Comparison of ENCODE assay signal across 32 cellular contexts in the genomic region with DNA sequence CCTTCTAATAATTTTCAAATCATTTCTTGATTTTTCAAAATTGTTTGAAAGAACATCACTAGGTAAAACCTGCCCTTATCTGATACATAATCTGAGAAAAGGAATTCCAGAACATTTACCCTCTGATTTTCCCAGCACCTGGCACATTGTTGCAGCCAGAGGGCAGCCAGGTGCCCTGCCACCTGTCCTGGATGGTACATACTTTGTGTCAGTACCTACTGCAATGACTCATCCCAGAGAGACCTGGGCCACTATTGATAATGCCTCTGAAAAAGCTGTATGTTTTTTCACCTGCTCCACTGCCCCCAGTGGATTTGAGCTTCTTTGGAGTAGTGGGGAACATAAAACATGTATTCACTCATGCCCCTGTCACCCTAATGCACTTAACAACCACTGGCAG.
DNase-seq lines count a peak whose midpoint lies in the region; ATAC-seq, FAIRE-seq and TF ChIP-seq lines count a peak whose summit lies in the region.
"Had no signal": no experiment of that assay in that cellular context is flagged by ENCODE, and none has a peak within 500 bp of the region (broad histone marks: within the 10 kb centered on the region; RNA-seq: fewer than 3 reads in every experiment).

No MANE protein-coding gene starts in this region.

- no peaks in the 10 kb centered on the region for H3K9me3 ChIP-seq in mammary epithelial cell (replicated peaks; ENCODE audit: insufficient read depth, low read length)
- no peaks in the 10 kb centered on the region for H3K9me3 ChIP-seq in H1 (ENCODE audit: insufficient read depth in 2 of 2, low read depth in 1 of 2, low read length in 1 of 2)
- H3K9me3 ChIP-seq: colonic mucosa, heart left ventricle, lower lobe of right lung, tibial nerve had no signal

- H3K27ac ChIP-seq in mammary epithelial cell (ENCODE audit: insufficient read depth, low read depth, low read length) (no peak overlapping the region), H1 (ENCODE audit: low read depth, low read length) (no peak overlapping the region)
- H3K27ac ChIP-seq: colonic mucosa, heart left ventricle, lower lobe of right lung, parathyroid adenoma, tibial nerve had no signal

- TF ChIP-seq POLR2A in H1 (IDR thresholded peaks at IDR 0.05; ENCODE audit: control extremely low read depth in 1 of 2, low read depth in 2 of 2, low read length in 2 of 2), result no peak

- no peak overlapping the region for H2BK20ac ChIP-seq in H1 (ENCODE audit: low read length)

- no peak overlapping the region for H2BK12ac ChIP-seq in H1 (ENCODE audit: low read depth, low read length)

- no peak overlapping the region for H3K18ac ChIP-seq in H1 (ENCODE audit: extremely low read depth, low read length)

- H3K79me2 ChIP-seq in mammary epithelial cell (ENCODE audit: insufficient read depth, low read length) (no peaks in the 10 kb centered on the region), H1 (ENCODE audit: control insufficient read depth in 1 of 2, insufficient read depth in 2 of 2, low read length in 2 of 2) (no peaks in the 10 kb centered on the region)
- H3K79me2 ChIP-seq: parathyroid adenoma had no signal

- H3K27ac Mint-ChIP-seq in MCF 10A (ENCODE audit: low read depth, unreplicated experiment) (no peak overlapping the region), chondrocyte (ENCODE audit: unreplicated experiment) (no peak overlapping the region)
- no peak overlapping the region for H3K27ac Mint-ChIP-seq in activated T-helper 17 cell treated with anti-CD3 and anti-CD28 coated beads, Interleukin-2, amount 50 U/mL, for 72 hours
- H3K27ac Mint-ChIP-seq: activated CD8-positive, alpha-beta T cell treated with anti-CD3 and anti-CD28 coated beads, Interleukin-2, amount 10 ng/mL, durations not matched to agents 7 days and 5 days; activated naive CD8-positive, alpha-beta T cell; B cell; effector memory CD8-positive, alpha-beta T cell had no signal

- no peak overlapping the region for H2AK5ac ChIP-seq in H1 (ENCODE audit: low read depth, low read length)

- H4K5ac ChIP-seq in H1 (ENCODE audit: insufficient read length, low read depth, low read length), result no peak overlapping the region

- POLR2A ChIA-PET in MCF 10A (lab: Yijun Ruan, JAX), result no interaction called here
- POLR2A ChIA-PET in H1 (lab: Charles Lee; ENCODE audit: partially characterized antibody), result no interaction called here

- no peak overlapping the region for H3K4ac ChIP-seq in H1 (replicated peaks; ENCODE audit: insufficient read length, low read depth, low read length)

- intact Hi-C loops in MCF 10A (cut with micrococcal nuclease) (no loop called here), mammary epithelial cell (cut with micrococcal nuclease) (loop anchor here (1.0 kb wide), 2 partner anchors 297 to 1113 kb away; no protein-coding TSS in a partner anchor)

- H3K23ac ChIP-seq in H1 (ENCODE audit: insufficient read length), result no peak overlapping the region

- peak; percentile 38 to 51; a peak in 3 of 4 replicates for TF ChIP-seq RAD21 in H1 (IDR thresholded peaks at IDR 0.05 in 1 of 2, conservative IDR thresholded peaks at IDR 0.05 in 1 of 2; ENCODE audit: low read depth in 2 of 2, low read length in 2 of 2)

- H4K20me1 ChIP-seq in mammary epithelial cell (ENCODE audit: insufficient read depth, low read length) (no peaks in the 10 kb centered on the region), H1 (replicated peaks in 1 of 2; ENCODE audit: control insufficient read depth in 1 of 2, insufficient read depth in 2 of 2, low read length in 2 of 2) (no peaks in the 10 kb centered on the region)

- H2BK120ac ChIP-seq in H1 (replicated peaks; ENCODE audit: low read depth, low read length), result no peak overlapping the region

- H3K4me3 Mint-ChIP-seq in MCF 10A (ENCODE audit: unreplicated experiment), result no peak overlapping the region
- H3K4me3 Mint-ChIP-seq in chondrocyte (ENCODE audit: unreplicated experiment), result no peak overlapping the region
- no peak overlapping the region for H3K4me3 Mint-ChIP-seq in activated T-helper 17 cell treated with anti-CD3 and anti-CD28 coated beads, Interleukin-2, amount 50 U/mL, for 72 hours
- H3K4me3 Mint-ChIP-seq: activated CD8-positive, alpha-beta T cell treated with anti-CD3 and anti-CD28 coated beads, Interleukin-2, amount 10 ng/mL, durations not matched to agents 7 days and 5 days; activated naive CD8-positive, alpha-beta T cell; B cell; effector memory CD8-positive, alpha-beta T cell; neural crest cell had no signal

- H4K91ac ChIP-seq in H1 (replicated peaks; ENCODE audit: insufficient read length, low read length), result no peak overlapping the region

- H2BK15ac ChIP-seq in H1 (ENCODE audit: low read length), result no peak overlapping the region

- no peak overlapping the region for H2BK5ac ChIP-seq in H1 (ENCODE audit: low read depth, low read length)

- DNase-seq in MCF 10A (ENCODE audit: unreplicated experiment), result peak; percentile 10
- DNase-seq in mammary epithelial cell, result no peak
- DNase-seq in NCI-H748 treated with DMSO at 0.1 percent for 48 hours (lab: John Stamatoyannopoulos, UW), result peak; percentile 7
- no peak for DNase-seq in H1 (ENCODE audit: low read depth in 1 of 2, low spot score in 2 of 2)
- no peak for DNase-seq in NCI-H1694 (lab: John Stamatoyannopoulos, UW)
- no peak for DNase-seq in chondrocyte (ENCODE audit: low spot score)
- DNase-seq: activated CD8-positive, alpha-beta T cell treated with anti-CD3 and anti-CD28 coated beads, Interleukin-2, amount 10 ng/mL, durations not matched to agents 7 days and 5 days; activated effector memory CD4-positive, alpha-beta T cell treated with Interleukin-2 at 50 U/mL for 16 hours; activated T-cell treated with anti-CD3 and anti-CD28 coated beads for 4 hours; anterior cingulate cortex; colonic mucosa; DMS79; effector memory CD8-positive, alpha-beta T cell; foreskin fibroblast; GF-D8; heart left ventricle; KBM-7; lower lobe of right lung; NCI-H1694 treated with DMSO at 0.1 percent for 48 hours; NCI-H2227 treated with DMSO at 0.1 percent for 48 hours; stimulated activated CD4-positive, alpha-beta T cell treated with anti-CD3 and anti-CD28 coated beads, Interleukin-1b, Interleukin-23, amount 100 ng/mL, for 48 hours had no signal

- no peak overlapping the region for H3K56ac ChIP-seq in H1 (replicated peaks; ENCODE audit: insufficient read length, low read depth, low read length)

- H3K9ac ChIP-seq in mammary epithelial cell (ENCODE audit: insufficient read depth, low read length) (no peak overlapping the region), H1 (replicated peaks in 1 of 4; ENCODE audit: extremely low read depth in 1 of 4, low read depth in 3 of 4, low read length in 3 of 4) (no peak overlapping the region)
- H3K9ac ChIP-seq: parathyroid adenoma had no signal

- dilution Hi-C loops in mammary epithelial cell (cut with HindIII; ENCODE audit: low sequenced_read_pairs), result no loop called here

- TF ChIP-seq EP300 in H1 (IDR thresholded peaks at IDR 0.05; ENCODE audit: borderline replicate concordance in 1 of 2, low read depth in 2 of 2, low read length in 2 of 2), result no peak

- no peaks in the 10 kb centered on the region for H3K79me1 ChIP-seq in H1 (ENCODE audit: low read depth, low read length)

- H4K8ac ChIP-seq in H1 (ENCODE audit: extremely low read depth, insufficient read depth, low read length), result no peak overlapping the region

- in situ Hi-C loops in mammary epithelial cell (cut with MboI; ENCODE audit: low sequenced_read_pairs in 2 of 2), result no loop called here

- no TSS peak for BruUV-seq in MCF 10A (replicated peaks; lab: Mats Ljungman, UMichigan)
- no TSS peak for BruUV-seq in mammary epithelial cell (replicated peaks; lab: Mats Ljungman, UMichigan)

- H3K27me3 ChIP-seq in mammary epithelial cell (ENCODE audit: insufficient read depth, low read length) (no peaks in the 10 kb centered on the region), H1 (replicated peaks in 1 of 4; ENCODE audit: control insufficient read depth in 3 of 4, extremely low read depth in 1 of 4, insufficient read depth in 3 of 4, low read length in 3 of 4) (peaks cover 0 to 1% (median 0%) of the 10 kb centered on the region in 4 experiments; a peak in 1 of 7 replicates)
- H3K27me3 ChIP-seq: colonic mucosa, heart left ventricle, tibial nerve had no signal

- TF ChIP-seq CTCF in MCF 10A (IDR thresholded peaks at IDR 0.05; ENCODE audit: unreplicated experiment), result no peak
- peak in 1 of 2 donors; percentile 48 for TF ChIP-seq CTCF in mammary epithelial cell (conservative IDR thresholded peaks at IDR 0.05 in 1 of 2, IDR thresholded peaks at IDR 0.05 in 1 of 2; ENCODE audit: extremely low read depth in 1 of 2, insufficient read depth in 1 of 2, low read depth in 1 of 2, low read length in 2 of 2)
- TF ChIP-seq CTCF in H1 (IDR thresholded peaks at IDR 0.05; ENCODE audit: control extremely low read depth in 1 of 3, insufficient read depth in 1 of 3, low read depth in 1 of 3, low read length in 3 of 3), result peak; percentile 24 to 47 (median 44)
- no peak for TF ChIP-seq CTCF in chondrocyte (IDR thresholded peaks at IDR 0.05)

- no peak overlapping the region for H3K14ac ChIP-seq in H1 (ENCODE audit: insufficient read length)

- H3K9me3 Mint-ChIP-seq in MCF 10A (ENCODE audit: unreplicated experiment) (no peaks in the 10 kb centered on the region), chondrocyte (ENCODE audit: low read depth) (no peaks in the 10 kb centered on the region)
- H3K9me3 Mint-ChIP-seq in activated T-helper 17 cell treated with anti-CD3 and anti-CD28 coated beads, Interleukin-2, amount 50 U/mL, for 72 hours, result peaks cover 3% of the 10 kb centered on the region
- H3K9me3 Mint-ChIP-seq: neural crest cell had no signal

- H3K4me2 ChIP-seq in mammary epithelial cell (ENCODE audit: insufficient read depth, low read depth, low read length) (no peak overlapping the region), H1 (ENCODE audit: insufficient read depth in 1 of 2, low read depth in 2 of 2, low read length in 2 of 2) (no peak overlapping the region)
- H3K4me2 ChIP-seq: smooth muscle cell had no signal

- H3K23me2 ChIP-seq in H1 (ENCODE audit: low read depth, low read length), result no peaks in the 10 kb centered on the region

- H3K4me1 Mint-ChIP-seq in MCF 10A (ENCODE audit: insufficient read depth, unreplicated experiment) (peaks cover 5% of the 10 kb centered on the region), chondrocyte (ENCODE audit: low read depth) (no peaks in the 10 kb centered on the region)
- no peaks in the 10 kb centered on the region for H3K4me1 Mint-ChIP-seq in activated T-helper 17 cell treated with anti-CD3 and anti-CD28 coated beads, Interleukin-2, amount 50 U/mL, for 72 hours
- H3K4me1 Mint-ChIP-seq: B cell, neural crest cell had no signal

- H3K36me3 Mint-ChIP-seq in MCF 10A (ENCODE audit: insufficient read depth, unreplicated experiment) (no peaks in the 10 kb centered on the region), chondrocyte (ENCODE audit: low read depth) (no peaks in the 10 kb centered on the region)
- no peaks in the 10 kb centered on the region for H3K36me3 Mint-ChIP-seq in activated T-helper 17 cell treated with anti-CD3 and anti-CD28 coated beads, Interleukin-2, amount 50 U/mL, for 72 hours (ENCODE audit: low read depth)
- H3K36me3 Mint-ChIP-seq: activated naive CD8-positive, alpha-beta T cell had no signal

- H3K4me3 ChIP-seq in mammary epithelial cell (replicated peaks in 1 of 3; ENCODE audit: insufficient read depth in 1 of 3, low read depth in 2 of 3, low read length in 3 of 3), result no peak overlapping the region
- H3K4me3 ChIP-seq in H1 (ENCODE audit: extremely low read depth in 1 of 4, insufficient read depth in 2 of 4, low read depth in 3 of 4, low read length in 4 of 4), result no peak overlapping the region
- H3K4me3 ChIP-seq: colonic mucosa, heart left ventricle, lower lobe of right lung, smooth muscle cell, tibial nerve had no signal

- no peaks in the 10 kb centered on the region for H3K4me1 ChIP-seq in mammary epithelial cell (ENCODE audit: insufficient read depth, low read length)
- H3K4me1 ChIP-seq in H1 (replicated peaks in 1 of 4; ENCODE audit: control insufficient read depth in 3 of 4, insufficient read depth in 4 of 4, low read length in 3 of 4), result no peaks in the 10 kb centered on the region; a peak in 1 of 7 replicates
- H3K4me1 ChIP-seq: colonic mucosa, heart left ventricle, lower lobe of right lung, parathyroid adenoma, tibial nerve had no signal

- H3K36me3 ChIP-seq in mammary epithelial cell (ENCODE audit: insufficient read depth, low read length) (no peaks in the 10 kb centered on the region), H1 (ENCODE audit: control insufficient read depth in 2 of 4, insufficient read depth in 4 of 4, low read length in 3 of 4) (no peaks in the 10 kb centered on the region)
- H3K36me3 ChIP-seq: colonic mucosa, heart left ventricle, lower lobe of right lung, tibial nerve had no signal

- no peak for FAIRE-seq in H1 (lab: Jason Lieb, UNC)
- FAIRE-seq: RCC 7860 had no signal

- no peak for ATAC-seq in activated T-helper 17 cell treated with anti-CD3 and anti-CD28 coated beads, Interleukin-2, amount 50 U/mL, for 72 hours (replicated peaks)
- ATAC-seq in GM18861 (IDR thresholded peaks at IDR 0.05; ENCODE audit: unreplicated experiment), result no peak
- ATAC-seq: activated CD8-positive, alpha-beta T cell treated with anti-CD3 and anti-CD28 coated beads, Interleukin-2, amount 10 ng/mL, durations not matched to agents 7 days and 5 days; effector memory CD8-positive, alpha-beta T cell; esophagus mucosa; HCT116; heart left ventricle; lower lobe of right lung had no signal

- CTCF ChIA-PET in MCF 10A (lab: Yijun Ruan, JAX) (interaction anchor here (0.6 to 1.3 kb wide), 3 partner anchors 10 to 1081 kb away, joined by 3 to 4 read pairs (median 3); no protein-coding TSS in a partner anchor), mammary epithelial cell (lab: Charles Lee; ENCODE audit: low non-redundant PET) (no interaction called here), H1 (lab: Charles Lee; ENCODE audit: partially characterized antibody) (no interaction called here)

- H2AFZ ChIP-seq in mammary epithelial cell (ENCODE audit: low read depth, low read length), result no peak overlapping the region
- no peak overlapping the region for H2AFZ ChIP-seq in H1 (ENCODE audit: low read length)
- H2AFZ ChIP-seq: parathyroid adenoma had no signal

- H3K27me3 Mint-ChIP-seq in MCF 10A (ENCODE audit: insufficient read depth, unreplicated experiment) (no peaks in the 10 kb centered on the region), chondrocyte (ENCODE audit: low read depth) (peaks cover 1% of the 10 kb centered on the region)
- H3K27me3 Mint-ChIP-seq in activated T-helper 17 cell treated with anti-CD3 and anti-CD28 coated beads, Interleukin-2, amount 50 U/mL, for 72 hours, result no peaks in the 10 kb centered on the region
- H3K27me3 Mint-ChIP-seq: activated naive CD8-positive, alpha-beta T cell; B cell; effector memory CD8-positive, alpha-beta T cell had no signal

Comparison
In these comparisons a context has a peak if more than half of its experiments do, and no peak if none do; other contexts are left out.
1. DNase-seq: peak in MCF 10A (single experiment) and NCI-H748 treated with DMSO at 0.1 percent for 48 hours (single experiment); none in mammary epithelial cell (single experiment), H1 (0 of 2), NCI-H1694 (single experiment) and chondrocyte (single experiment).
2. CTCF ChIP-seq: peak in H1 (3 of 3); none in MCF 10A (single experiment) and chondrocyte (single experiment).